18 cellular contexts compared by ENCODE assay signal in the genomic region with DNA sequence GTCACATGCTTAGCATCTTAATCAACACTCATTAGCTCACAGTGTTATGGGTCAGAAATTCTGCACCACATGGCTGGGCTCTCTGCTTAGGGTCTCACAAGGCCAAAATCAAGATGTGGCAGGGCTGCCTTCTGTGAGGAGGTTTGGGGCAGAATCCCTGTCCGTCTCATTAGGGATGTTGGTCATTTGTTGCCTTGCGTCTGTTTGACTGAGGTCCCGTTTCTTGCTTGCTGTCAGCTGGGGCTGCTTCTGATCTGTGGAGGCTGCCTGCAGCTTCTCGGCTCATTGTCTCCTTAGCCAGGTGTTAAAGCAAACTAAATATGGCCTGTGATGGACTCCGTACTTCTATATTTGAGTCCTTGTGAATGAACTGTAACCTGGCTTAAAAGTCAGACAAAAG.
DNase-seq lines count a peak whose midpoint lies in the region; ATAC-seq and TF ChIP-seq lines count a peak whose summit lies in the region.
"Had no signal": no experiment of that assay in that cellular context is flagged by ENCODE, and none has a peak within 500 bp of the region (broad histone marks: within the 10 kb centered on the region; RNA-seq: fewer than 3 reads in every experiment).

No MANE protein-coding gene starts in this region.

- no peaks in the 10 kb centered on the region for H3K9me3 Mint-ChIP-seq in activated CD8-positive, alpha-beta memory T cell treated with anti-CD3 and anti-CD28 coated beads, Interleukin-2, amount 10 ng/mL, durations not matched to agents 7 days and 5 days (ENCODE audit: low read depth)
- H3K9me3 Mint-ChIP-seq in type B pancreatic cell = no peaks in the 10 kb centered on the region
- no peaks in the 10 kb centered on the region for H3K9me3 Mint-ChIP-seq in effector memory CD8-positive, alpha-beta T cell
- H3K9me3 Mint-ChIP-seq in activated CD4-positive, alpha-beta T cell treated with anti-CD3 and anti-CD28 coated beads, Interleukin-2, amount 10 ng/mL, durations not matched to agents 7 days and 5 days = peaks cover under 1% of the 10 kb centered on the region

- CTCF ChIA-PET in activated CD8-positive, alpha-beta memory T cell treated with anti-CD3 and anti-CD28 coated beads, Interleukin-2, amount 10 ng/mL, durations not matched to agents 7 days and 5 days (lab: Charles Lee) = no interaction called here
- CTCF ChIA-PET in activated CD4-positive, alpha-beta T cell treated with anti-CD3 and anti-CD28 coated beads, Interleukin-2, amount 10 ng/mL, durations not matched to agents 7 days and 5 days (lab: Charles Lee) = interaction anchor here (1.2 kb wide), 1 partner anchor 50 kb away, joined by 3 read pairs; no protein-coding TSS in a partner anchor

- H3K36me3 ChIP-seq in DND-41 (ENCODE audit: insufficient read depth, low read length) = no peaks in the 10 kb centered on the region

- H3K4me3 ChIP-seq in DND-41 (ENCODE audit: low read depth in 1 of 2, low read length in 2 of 2) = no peak overlapping the region
- H3K4me3 ChIP-seq: K562, PC-9 had no signal

- peaks cover 28% of the 10 kb centered on the region for H3K4me1 ChIP-seq in DND-41 (ENCODE audit: insufficient read depth, low read length)

- peaks cover 6% of the 10 kb centered on the region for H3K9me3 ChIP-seq in DND-41 (ENCODE audit: insufficient read depth, low read length, severe bottlenecking)

- peaks cover 23% of the 10 kb centered on the region for H3K27me3 Mint-ChIP-seq in activated CD8-positive, alpha-beta memory T cell treated with anti-CD3 and anti-CD28 coated beads, Interleukin-2, amount 10 ng/mL, durations not matched to agents 7 days and 5 days
- peaks cover 21% of the 10 kb centered on the region for H3K27me3 Mint-ChIP-seq in type B pancreatic cell
- peaks cover 27 to 59% of the 10 kb centered on the region in 2 donors for H3K27me3 Mint-ChIP-seq in effector memory CD8-positive, alpha-beta T cell
- peaks cover 2% of the 10 kb centered on the region for H3K27me3 Mint-ChIP-seq in activated CD4-positive, alpha-beta T cell treated with anti-CD3 and anti-CD28 coated beads, Interleukin-2, amount 10 ng/mL, durations not matched to agents 7 days and 5 days

- no peaks in the 10 kb centered on the region for H4K20me1 ChIP-seq in DND-41 (ENCODE audit: insufficient read depth, low read length)

- TF ChIP-seq CTCF in DND-41 (IDR thresholded peaks at IDR 0.05; ENCODE audit: borderline replicate concordance, extremely low read depth, low read length, poor library complexity, severe bottlenecking) (no peak), type B pancreatic cell (conservative IDR thresholded peaks at IDR 0.05) (no peak)

- no peaks in the 10 kb centered on the region for H3K4me1 Mint-ChIP-seq in activated CD8-positive, alpha-beta memory T cell treated with anti-CD3 and anti-CD28 coated beads, Interleukin-2, amount 10 ng/mL, durations not matched to agents 7 days and 5 days
- peaks cover 43% of the 10 kb centered on the region for H3K4me1 Mint-ChIP-seq in type B pancreatic cell (ENCODE audit: unreplicated experiment)
- peaks cover 5 to 10% of the 10 kb centered on the region in 2 donors for H3K4me1 Mint-ChIP-seq in effector memory CD8-positive, alpha-beta T cell (ENCODE audit: low read depth in 2 of 2)
- peaks cover 17% of the 10 kb centered on the region for H3K4me1 Mint-ChIP-seq in activated CD4-positive, alpha-beta T cell treated with anti-CD3 and anti-CD28 coated beads, Interleukin-2, amount 10 ng/mL, durations not matched to agents 7 days and 5 days

- H3K27ac Mint-ChIP-seq in activated CD8-positive, alpha-beta memory T cell treated with anti-CD3 and anti-CD28 coated beads, Interleukin-2, amount 10 ng/mL, durations not matched to agents 7 days and 5 days = no peak overlapping the region
- H3K27ac Mint-ChIP-seq in type B pancreatic cell = no peak overlapping the region
- no peak overlapping the region for H3K27ac Mint-ChIP-seq in effector memory CD8-positive, alpha-beta T cell
- H3K27ac Mint-ChIP-seq in activated CD4-positive, alpha-beta T cell treated with anti-CD3 and anti-CD28 coated beads, Interleukin-2, amount 10 ng/mL, durations not matched to agents 7 days and 5 days = no peak overlapping the region
- H3K27ac Mint-ChIP-seq: H9 had no signal

- H3K27me3 ChIP-seq in DND-41 (ENCODE audit: insufficient read depth, low read length, poor library complexity) = no peaks in the 10 kb centered on the region

- H3K79me2 ChIP-seq in DND-41 (ENCODE audit: insufficient read depth, low read length) = no peaks in the 10 kb centered on the region

- H3K9ac ChIP-seq in DND-41 (ENCODE audit: low read depth, low read length) = no peak overlapping the region

- H3K4me2 ChIP-seq in DND-41 (ENCODE audit: insufficient read depth, low read length) = no peak overlapping the region
- H3K4me2 ChIP-seq: PC-9 had no signal

- DNase-seq in DND-41 = peak; percentile 2
- peak; percentile 23 for DNase-seq in activated CD8-positive, alpha-beta memory T cell treated with anti-CD3 and anti-CD28 coated beads, Interleukin-2, amount 10 ng/mL, durations not matched to agents 7 days and 5 days
- peak; percentile 24 for DNase-seq in left lobe of liver (ENCODE audit: low spot score)
- DNase-seq in type B pancreatic cell (ENCODE audit: extremely low spot score, unreplicated experiment) = peak; percentile 44
- no peak for DNase-seq in glomerular visceral epithelial cell (ENCODE audit: extremely low spot score)
- no peak for DNase-seq in effector memory CD8-positive, alpha-beta T cell
- no peak for DNase-seq in activated CD4-positive, alpha-beta T cell treated with anti-CD3 and anti-CD28 coated beads, Interleukin-2, amount 10 ng/mL, durations not matched to agents 7 days and 5 days
- DNase-seq: ACHN, DMS 273 treated with DMSO at 0.1 percent for 48 hours, GDM1, NCI-H1105 treated with DMSO at 0.1 percent for 48 hours, NCI-H1694, NCI-H2081 treated with DMSO at 0.1 percent for 48 hours, NCI-H510A treated with DMSO at 0.1 percent for 48 hours, NCI-H82, PC-9 had no signal

- H3K36me3 Mint-ChIP-seq in activated CD8-positive, alpha-beta memory T cell treated with anti-CD3 and anti-CD28 coated beads, Interleukin-2, amount 10 ng/mL, durations not matched to agents 7 days and 5 days = peaks cover under 1% of the 10 kb centered on the region
- no peaks in the 10 kb centered on the region for H3K36me3 Mint-ChIP-seq in type B pancreatic cell
- no peaks in the 10 kb centered on the region for H3K36me3 Mint-ChIP-seq in effector memory CD8-positive, alpha-beta T cell (ENCODE audit: insufficient read depth)
- no peaks in the 10 kb centered on the region for H3K36me3 Mint-ChIP-seq in activated CD4-positive, alpha-beta T cell treated with anti-CD3 and anti-CD28 coated beads, Interleukin-2, amount 10 ng/mL, durations not matched to agents 7 days and 5 days (ENCODE audit: low read depth)

- no peak overlapping the region for H2AFZ ChIP-seq in DND-41 (ENCODE audit: low read depth, low read length)
- H2AFZ ChIP-seq: PC-9 had no signal

- H3K4me3 Mint-ChIP-seq in activated CD8-positive, alpha-beta memory T cell treated with anti-CD3 and anti-CD28 coated beads, Interleukin-2, amount 10 ng/mL, durations not matched to agents 7 days and 5 days = no peak overlapping the region
- H3K4me3 Mint-ChIP-seq in type B pancreatic cell = no peak overlapping the region
- no peak overlapping the region for H3K4me3 Mint-ChIP-seq in effector memory CD8-positive, alpha-beta T cell
- H3K4me3 Mint-ChIP-seq in activated CD4-positive, alpha-beta T cell treated with anti-CD3 and anti-CD28 coated beads, Interleukin-2, amount 10 ng/mL, durations not matched to agents 7 days and 5 days = no peak overlapping the region
- H3K4me3 Mint-ChIP-seq: H9 had no signal

- 0 out of 2 replicates have a peak overlapping the region, but pooled peaks have one; percentile 15 for H3K27ac ChIP-seq in DND-41 (ENCODE audit: low read length)
- H3K27ac ChIP-seq: PC-9 had no signal

- POLR2A ChIA-PET in activated CD4-positive, alpha-beta T cell treated with anti-CD3 and anti-CD28 coated beads, Interleukin-2, amount 10 ng/mL, durations not matched to agents 7 days and 5 days (lab: Charles Lee) = no interaction called here

- ATAC-seq in DND-41 (ENCODE audit: insufficient read depth, low read depth) (no peak), left lobe of liver (no peak)
- ATAC-seq in activated CD8-positive, alpha-beta memory T cell treated with anti-CD3 and anti-CD28 coated beads, Interleukin-2, amount 10 ng/mL, durations not matched to agents 7 days and 5 days = no peak
- no peak for ATAC-seq in effector memory CD8-positive, alpha-beta T cell (replicated peaks)
- ATAC-seq: K562 had no signal

Comparison
In these comparisons a context has a peak if more than half of its experiments do, and no peak if none do; other contexts are left out.
1. DNase-seq: peak in DND-41 (single experiment), activated CD8-positive, alpha-beta memory T cell treated with anti-CD3 and anti-CD28 coated beads, Interleukin-2, amount 10 ng/mL, durations not matched to agents 7 days and 5 days (single experiment), left lobe of liver (single experiment) and type B pancreatic cell (single experiment); none in glomerular visceral epithelial cell (single experiment), effector memory CD8-positive, alpha-beta T cell (0 of 3) and activated CD4-positive, alpha-beta T cell treated with anti-CD3 and anti-CD28 coated beads, Interleukin-2, amount 10 ng/mL, durations not matched to agents 7 days and 5 days (single experiment).